9 cellular contexts compared by ENCODE assay signal in genomic region chr1:154501423-154502065, GRCh38. TPM values are rescaled to one million over a fixed set of nuclear protein-coding genes. Genes with fewer than 3 reads are reported as not detected.
DNase-seq lines count a peak whose midpoint lies in the region; ATAC-seq and TF ChIP-seq lines count a peak whose summit lies in the region.
"Had no signal": no experiment of that assay in that cellular context is flagged by ENCODE, and none has a peak within 500 bp of the region (broad histone marks: within the 10 kb centered on the region; RNA-seq: fewer than 3 reads in every experiment).

No MANE protein-coding gene starts in this region.

- H3K27me3 Mint-ChIP-seq in CD4-positive, alpha-beta T cell, result peaks cover 64% of the 10 kb centered on the region

- TF ChIP-seq POLR2A in NB4 (IDR thresholded peaks at IDR 0.05; ENCODE audit: extremely low read depth, insufficient read length), result no peak

- peaks cover 56% of the 10 kb centered on the region for H3K27me3 ChIP-seq in CD4-positive, alpha-beta T cell (ENCODE audit: control insufficient read depth, insufficient read depth, low read length)
- peaks cover 74% of the 10 kb centered on the region for H3K27me3 ChIP-seq in cardiac muscle cell
- H3K27me3 ChIP-seq in neutrophil, result peaks cover 99% of the 10 kb centered on the region

- H3K36me3 Mint-ChIP-seq in CD4-positive, alpha-beta T cell (ENCODE audit: low read depth), result no peaks in the 10 kb centered on the region

- no peaks in the 10 kb centered on the region for H3K36me3 ChIP-seq in cardiac muscle cell
- no peaks in the 10 kb centered on the region for H3K36me3 ChIP-seq in neutrophil

- peaks cover 12% of the 10 kb centered on the region for H3K4me1 ChIP-seq in cardiac muscle cell (ENCODE audit: low read depth)
- H3K4me1 ChIP-seq in neutrophil (ENCODE audit: control insufficient read depth in 1 of 2, insufficient read depth in 1 of 2, low read depth in 1 of 2, low read length in 1 of 2), result peaks cover 17 to 31% of the 10 kb centered on the region in 2 experiments

- no peak for TF ChIP-seq CTCF in CD4-positive, alpha-beta T cell (IDR thresholded peaks at IDR 0.05)
- TF ChIP-seq CTCF in NB4 (IDR thresholded peaks at IDR 0.05; ENCODE audit: low read depth, low read length), result no peak
- no peak for TF ChIP-seq CTCF in cardiac muscle cell (IDR thresholded peaks at IDR 0.05; ENCODE audit: low read depth, low read length)
- no peak for TF ChIP-seq CTCF in neutrophil (IDR thresholded peaks at IDR 0.05)

- POLR2A ChIA-PET in CD4-positive, alpha-beta T cell (lab: Charles Lee), result interaction anchor here (1.1 kb wide), 1 partner anchor 94 kb away, joined by 3 read pairs; no protein-coding TSS in a partner anchor

- H3K4me3 ChIP-seq in NB4 (ENCODE audit: low read depth, low read length), result no peak overlapping the region
- peak overlapping the region; percentile 36 for H3K4me3 ChIP-seq in cardiac muscle cell
- peak overlapping the region; percentile 15 to 45 for H3K4me3 ChIP-seq in neutrophil (ENCODE audit: low read depth in 1 of 2, low read length in 1 of 2)

- H3K27ac ChIP-seq in CD4-positive, alpha-beta T cell (ENCODE audit: low read depth, low read length), result no peak overlapping the region
- no peak overlapping the region for H3K27ac ChIP-seq in cardiac muscle cell
- H3K27ac ChIP-seq in neutrophil, result no peak overlapping the region

- H3K4me1 Mint-ChIP-seq in CD4-positive, alpha-beta T cell (ENCODE audit: low read depth), result peaks cover 26% of the 10 kb centered on the region

- CTCF ChIA-PET in CD4-positive, alpha-beta T cell (lab: Charles Lee), result no interaction called here

- DNase-seq in CD4-positive, alpha-beta T cell, result no peak
- DNase-seq in NB4 (ENCODE audit: low read depth) (peak; percentile 33), cardiac muscle cell (ENCODE audit: low read depth in 1 of 2, low spot score in 1 of 2) (peak; percentile 20 to 40), COLO668 (lab: John Stamatoyannopoulos, UW; ENCODE audit: unreplicated experiment) (no peak), RKO (ENCODE audit: low spot score) (no peak), NCI-H524 treated with DMSO at 0.1 percent for 48 hours (lab: John Stamatoyannopoulos, UW) (no peak), NCI-H526 treated with DMSO at 0.1 percent for 48 hours (lab: John Stamatoyannopoulos, UW) (no peak)

- no peak overlapping the region for H3K27ac Mint-ChIP-seq in CD4-positive, alpha-beta T cell

- no peak for ATAC-seq in CD4-positive, alpha-beta T cell (ENCODE audit: poor library complexity)

- H3K9me3 ChIP-seq in CD4-positive, alpha-beta T cell (ENCODE audit: control insufficient read depth, low read length), result peaks cover 4% of the 10 kb centered on the region
- H3K9me3 ChIP-seq in cardiac muscle cell (ENCODE audit: low read depth) (no peaks in the 10 kb centered on the region), neutrophil (peaks cover 5% of the 10 kb centered on the region)

- peak overlapping the region; percentile 30 for H3K4me3 Mint-ChIP-seq in CD4-positive, alpha-beta T cell

- intact Hi-C loops in CD4-positive, alpha-beta T cell (cut with DNase I, micrococcal nuclease), result no loop called here

- H3K9me3 Mint-ChIP-seq in CD4-positive, alpha-beta T cell, result no peaks in the 10 kb centered on the region

RNA-seq across cellular contexts. Expression of gene TDRD10, which starts 0.5 kb away (rescaled TPM):
- total RNA-seq in CD4-positive, alpha-beta T cell, result not detected
- 0.51 and 0.53 TPM in 2 replicates for total RNA-seq in cardiac muscle cell
- 0.54 and 1.0 TPM in 2 replicates for polyA plus RNA-seq in cardiac muscle cell
- total RNA-seq: osteoblast had no signal

RNA-seq across cellular contexts. Expression of gene SHE, which starts 0.7 kb away (rescaled TPM):
- total RNA-seq in CD4-positive, alpha-beta T cell, result not detected
- total RNA-seq in cardiac muscle cell, result 2.1 and 2.7 TPM in 2 replicates
- 1.7 and 2.0 TPM in 2 replicates for polyA plus RNA-seq in cardiac muscle cell
- total RNA-seq: osteoblast had no signal

RNA-seq across cellular contexts. Expression of gene UBE2Q1, which starts 56.9 kb away (rescaled TPM):
- 10 to 100 TPM; 78.7 to 82.3 TPM for total RNA-seq in CD4-positive, alpha-beta T cell
- total RNA-seq in cardiac muscle cell, result 41.6 and 46.5 TPM in 2 replicates
- 60.8 and 77.2 TPM in 2 replicates for polyA plus RNA-seq in cardiac muscle cell

Comparison
In these comparisons a context has a peak if more than half of its experiments do, and no peak if none do; other contexts are left out.
1. DNase-seq: peak in NB4 (single experiment) and cardiac muscle cell (2 of 2); none in CD4-positive, alpha-beta T cell (0 of 10), COLO668 (single experiment), RKO (single experiment), NCI-H524 treated with DMSO at 0.1 percent for 48 hours (single experiment) and NCI-H526 treated with DMSO at 0.1 percent for 48 hours (single experiment).